ENCODE assay signal across 20 cellular contexts in genomic region chr7:22731781-22732180, GRCh38. TPM values are rescaled to one million over a fixed set of nuclear protein-coding genes. Genes with fewer than 3 reads are reported as not detected.
DNase-seq lines count a peak whose midpoint lies in the region; TF ChIP-seq lines count a peak whose summit lies in the region.
"Had no signal": no experiment of that assay in that cellular context is flagged by ENCODE, and none has a peak within 500 bp of the region (broad histone marks: within the 10 kb centered on the region; RNA-seq: fewer than 3 reads in every experiment).

No MANE protein-coding gene starts in this region.

- H2AK5ac ChIP-seq in mesenchymal stem cell (ENCODE audit: low read length, severe bottlenecking), result no peak overlapping the region

- no peak overlapping the region for H2BK120ac ChIP-seq in mesenchymal stem cell (ENCODE audit: low read depth, low read length)

- no peak overlapping the region for H2AFZ ChIP-seq in mesenchymal stem cell (ENCODE audit: low read depth, low read length)

- H3K4me3 Mint-ChIP-seq in MCF 10A (ENCODE audit: unreplicated experiment), result peak overlapping the region; percentile 71
- H3K4me3 Mint-ChIP-seq: CD4-positive, CD25-positive, alpha-beta regulatory T cell had no signal

- H2BK12ac ChIP-seq in mesenchymal stem cell (ENCODE audit: low read length in 2 of 2), result no peak overlapping the region

- no peak overlapping the region for H3K4ac ChIP-seq in mesenchymal stem cell (ENCODE audit: low read depth in 1 of 2, low read length in 2 of 2)

- no peak overlapping the region for H3K23ac ChIP-seq in mesenchymal stem cell (ENCODE audit: low read length in 2 of 2)

- no peak overlapping the region for H3K9ac ChIP-seq in mesenchymal stem cell (ENCODE audit: low read length)
- H3K9ac ChIP-seq: BLaER1 had no signal

- H3K4me1 ChIP-seq in breast epithelium, result peaks cover 0 to 5% of the 10 kb centered on the region in 2 donors
- peaks cover 37% of the 10 kb centered on the region for H3K4me1 ChIP-seq in SJSA1 (replicated peaks)
- H3K4me1 ChIP-seq in mesenchymal stem cell (ENCODE audit: control insufficient read depth, insufficient read depth, low read depth, low read length), result peaks cover 9% of the 10 kb centered on the region

- H3K27me3 Mint-ChIP-seq in MCF 10A (ENCODE audit: insufficient read depth, unreplicated experiment), result peaks cover 1% of the 10 kb centered on the region

- TF ChIP-seq POLR2A in breast epithelium (IDR thresholded peaks at IDR 0.05), result no peak

- H2BK5ac ChIP-seq in mesenchymal stem cell (ENCODE audit: low read depth, low read length, poor library complexity, severe bottlenecking), result no peak overlapping the region

- H2BK15ac ChIP-seq in mesenchymal stem cell (ENCODE audit: low read depth, poor library complexity, severe bottlenecking), result no peak overlapping the region

- WGBS in mesenchymal stem cell, result no CpG with 5 or more reads among the region's 2 CpGs

- H3K18ac ChIP-seq in mesenchymal stem cell (ENCODE audit: low read depth in 1 of 2, low read length in 2 of 2), result no peak overlapping the region

- no peak overlapping the region for H4K91ac ChIP-seq in mesenchymal stem cell (ENCODE audit: low read length)

- H4K8ac ChIP-seq in mesenchymal stem cell (ENCODE audit: low read length), result no peak overlapping the region

- peak overlapping the region; percentile 75 for H3K27ac Mint-ChIP-seq in MCF 10A (ENCODE audit: low read depth, unreplicated experiment)
- H3K27ac Mint-ChIP-seq: CD4-positive, CD25-positive, alpha-beta regulatory T cell had no signal

- no peaks in the 10 kb centered on the region for H3K9me3 Mint-ChIP-seq in MCF 10A (ENCODE audit: unreplicated experiment)

- no peak overlapping the region for H3K4me3 ChIP-seq in breast epithelium
- H3K4me3 ChIP-seq in SJSA1, result no peak overlapping the region
- no peak overlapping the region for H3K4me3 ChIP-seq in mesenchymal stem cell (ENCODE audit: insufficient read depth in 1 of 2, low read depth in 1 of 2, low read length in 2 of 2)
- H3K4me3 ChIP-seq in dorsolateral prefrontal cortex, result peak overlapping the region in 2 of 59 donors; percentile 4 to 24
- H3K4me3 ChIP-seq: BLaER1, K562, SJCRH30 had no signal

- no peak overlapping the region for H3K4me2 ChIP-seq in mesenchymal stem cell (ENCODE audit: low read length, poor library complexity, severe bottlenecking)
- H3K4me2 ChIP-seq: BLaER1 had no signal

- no peaks in the 10 kb centered on the region for H3K36me3 ChIP-seq in breast epithelium
- peaks cover 26% of the 10 kb centered on the region for H3K36me3 ChIP-seq in SJSA1
- H3K36me3 ChIP-seq in mesenchymal stem cell (ENCODE audit: control insufficient read depth in 1 of 2, insufficient read depth in 2 of 2, low read depth in 1 of 2, low read length in 2 of 2), result peaks cover 0 to 24% of the 10 kb centered on the region in 2 experiments
- H3K36me3 ChIP-seq: BLaER1, SJCRH30 had no signal

- H3K36me3 Mint-ChIP-seq in MCF 10A (ENCODE audit: insufficient read depth, unreplicated experiment), result peaks cover 5% of the 10 kb centered on the region
- H3K36me3 Mint-ChIP-seq: CD4-positive, CD25-positive, alpha-beta regulatory T cell had no signal

- CTCF ChIA-PET in MCF 10A (lab: Yijun Ruan, JAX), result interaction anchor here (0.6 to 16.9 kb wide), 12 partner anchors 8 to 699 kb away, joined by 3 to 544 read pairs (median 3); no protein-coding TSS in a partner anchor

- peaks cover 23% of the 10 kb centered on the region for H3K4me1 Mint-ChIP-seq in MCF 10A (ENCODE audit: insufficient read depth, unreplicated experiment)

- BruUV-seq in MCF 10A (replicated peaks; lab: Mats Ljungman, UMichigan), result no TSS peak

- H3K14ac ChIP-seq in mesenchymal stem cell (ENCODE audit: low read length in 2 of 2), result no peak overlapping the region

- DNase-seq in MCF 10A (ENCODE audit: unreplicated experiment), result no peak
- DNase-seq in breast epithelium (ENCODE audit: low spot score in 2 of 2), result no peak
- no peak for DNase-seq in SJSA1 (ENCODE audit: low read depth in 1 of 2, low spot score in 2 of 2)
- DNase-seq in mesenchymal stem cell, result peak; percentile 28
- DNase-seq in NCI-H1105 treated with DMSO at 0.1 percent for 48 hours (lab: John Stamatoyannopoulos, UW), result no peak
- no peak for DNase-seq in medulla oblongata (ENCODE audit: extremely low spot score)
- DNase-seq in dorsolateral prefrontal cortex, result no peak
- DNase-seq: CD4-positive, CD25-positive, alpha-beta regulatory T cell; H7; NCI-H1417; NCI-H1694; NCI-H2029 treated with DMSO at 0.1 percent for 48 hours; NCI-H510A; NCI-H69 had no signal

- TF ChIP-seq CTCF in MCF 10A (IDR thresholded peaks at IDR 0.05; ENCODE audit: unreplicated experiment), result no peak
- no peak for TF ChIP-seq CTCF in breast epithelium (IDR thresholded peaks at IDR 0.05)
- TF ChIP-seq CTCF in dorsolateral prefrontal cortex (IDR thresholded peaks at IDR 0.05 in 54 of 56, conservative IDR thresholded peaks at IDR 0.05 in 2 of 56; ENCODE audit: low read depth in 1 of 56, partially characterized antibody in 56 of 56), result no peak

- POLR2A ChIA-PET in MCF 10A (lab: Yijun Ruan, JAX), result interaction anchor here (1.1 to 2.8 kb wide), 2 partner anchors 14 to 171 kb away, joined by 3 to 19 read pairs; no protein-coding TSS in a partner anchor

- peaks cover 7% of the 10 kb centered on the region for H3K79me1 ChIP-seq in mesenchymal stem cell (replicated peaks; ENCODE audit: low read length, poor library complexity, severe bottlenecking)

- intact Hi-C loops in MCF 10A (cut with micrococcal nuclease) (loop anchor here (1.0 kb wide), 2 partner anchors 171 to 324 kb away; no protein-coding TSS in a partner anchor), breast epithelium (cut with DNase I; ENCODE audit: low total_unique reads) (no loop called here), dorsolateral prefrontal cortex (cut with DNase I) (no loop called here)

- H3K27ac ChIP-seq in breast epithelium (no peak overlapping the region), SJSA1 (0 out of 2 replicates have a peak overlapping the region, but pooled peaks have one; percentile 1), mesenchymal stem cell (ENCODE audit: low read length, poor library complexity, severe bottlenecking) (no peak overlapping the region), dorsolateral prefrontal cortex (no peak overlapping the region)
- H3K27ac ChIP-seq: 22Rv1, BLaER1, SJCRH30 had no signal

- H3K27me3 ChIP-seq in breast epithelium (no peaks in the 10 kb centered on the region), SJSA1 (replicated peaks) (no peaks in the 10 kb centered on the region), mesenchymal stem cell (ENCODE audit: control insufficient read depth in 1 of 2, insufficient read depth in 1 of 2, low read length in 2 of 2) (no peaks in the 10 kb centered on the region), dorsolateral prefrontal cortex (peaks cover 0 to 5% (median 0%) of the 10 kb centered on the region in 45 donors)
- H3K27me3 ChIP-seq: SJCRH30 had no signal

- no peaks in the 10 kb centered on the region for H3K9me3 ChIP-seq in breast epithelium
- H3K9me3 ChIP-seq in SJSA1 (replicated peaks), result no peaks in the 10 kb centered on the region
- peaks cover 7% of the 10 kb centered on the region for H3K9me3 ChIP-seq in mesenchymal stem cell (ENCODE audit: control insufficient read depth, low read length)
- H3K9me3 ChIP-seq: SJCRH30 had no signal

RNA-seq across cellular contexts. Expression of gene IL6, which starts 4.8 kb away (rescaled TPM):
- total RNA-seq in MCF 10A (2022), result 13.8 and 22.0 TPM in 2 replicates
- 10 to 100 TPM in 2 of 3 donors, 1 to 10 TPM in 1; 3.8 to 55.3 (median 11.8) TPM for total RNA-seq in breast epithelium
- 3.3 and 5.8 TPM in 2 replicates for total RNA-seq in SJSA1 (2014; rRNA removed; shearing (Covaris generic))
- polyA plus RNA-seq in mesenchymal stem cell (2013, experiment 1 of 2), result 123 TPM
- polyA plus RNA-seq in mesenchymal stem cell (2013, experiment 2 of 2), result 124 TPM
- 10 to 100 TPM in 5 of 120 experiments, 1 to 10 TPM in 67, under 1 TPM in 19, not detected in 29; 0.41 to 35.6 (median 1.9) TPM for total RNA-seq in dorsolateral prefrontal cortex
- total RNA-seq: CD4-positive, CD25-positive, alpha-beta regulatory T cell; G401; HepG2; SJCRH30 had no signal
- polyA plus RNA-seq: CD4-positive, CD25-positive, alpha-beta regulatory T cell; HepG2 had no signal
